Comparison of ENCODE assay signal across 24 cellular contexts in the genomic region with DNA sequence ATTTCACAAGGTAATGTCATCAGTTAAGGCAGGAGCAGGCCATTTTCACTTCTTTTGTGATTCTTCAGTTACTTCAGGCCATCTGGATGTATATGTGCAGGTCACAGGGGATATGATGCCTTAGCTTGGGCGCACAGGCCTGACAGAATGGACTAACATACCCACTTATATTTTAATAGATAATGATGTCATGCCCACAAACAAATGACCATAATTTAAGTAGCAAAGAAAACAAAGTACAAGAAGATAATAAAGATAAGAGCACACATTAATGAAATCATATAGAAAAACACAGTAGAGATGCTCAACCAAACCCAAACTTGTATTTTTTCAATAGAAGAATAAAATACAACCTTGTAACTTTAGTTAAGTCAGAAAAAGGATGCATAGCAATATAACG. TPM values are rescaled to one million over a fixed set of nuclear protein-coding genes. Genes with fewer than 3 reads are reported as not detected.
DNase-seq lines count a peak whose midpoint lies in the region; ATAC-seq, FAIRE-seq and TF ChIP-seq lines count a peak whose summit lies in the region.
"Had no signal": no experiment of that assay in that cellular context is flagged by ENCODE, and none has a peak within 500 bp of the region (broad histone marks: within the 10 kb centered on the region; RNA-seq: fewer than 3 reads in every experiment).

No MANE protein-coding gene starts in this region.

- DNase-seq in HepG2 (ENCODE audit: low spot score) (no peak), right lobe of liver (no peak), NCI-H69 (lab: John Stamatoyannopoulos, UW) (peak; percentile 19), foreskin keratinocyte (no peak), suprapubic skin (ENCODE audit: low spot score in 2 of 2) (no peak), NCI-H2081 (lab: John Stamatoyannopoulos, UW) (no peak)
- DNase-seq: 8988T; ACHN; AML-193; C1 segment of cervical spinal cord; Calu3; CD4-positive, alpha-beta memory T cell; COR-L47; DMS53; DMS79 treated with DMSO at 0.1 percent for 48 hours; GF-D8; H9; HFFc6 had no signal

- no peak for TF ChIP-seq POLR2A in HepG2 (IDR thresholded peaks at IDR 0.05; ENCODE audit: insufficient read depth in 1 of 2, low read depth in 2 of 2, low read length in 2 of 2)
- TF ChIP-seq POLR2A in right lobe of liver (IDR thresholded peaks at IDR 0.05): no peak
- TF ChIP-seq POLR2A in suprapubic skin (IDR thresholded peaks at IDR 0.05): no peak
- no peak for TF ChIP-seq POLR2A in gastroesophageal sphincter (IDR thresholded peaks at IDR 0.05)

- H3K27ac ChIP-seq in HepG2 (ENCODE audit: extremely low read length, insufficient read depth, low read length): no peak overlapping the region
- H3K27ac ChIP-seq in right lobe of liver: no peak overlapping the region
- H3K27ac ChIP-seq in foreskin keratinocyte: no peak overlapping the region
- no peak overlapping the region for H3K27ac ChIP-seq in suprapubic skin
- no peak overlapping the region for H3K27ac ChIP-seq in gastroesophageal sphincter
- H3K27ac ChIP-seq: A549 had no signal

- H3K27me3 ChIP-seq in HepG2 (ENCODE audit: control insufficient read depth in 1 of 2, insufficient read depth in 2 of 2, low read length in 2 of 2): peaks cover 3 to 41% of the 10 kb centered on the region in 2 experiments; a peak in 4 of 5 replicates
- H3K27me3 ChIP-seq in right lobe of liver: no peaks in the 10 kb centered on the region
- peaks cover 45% of the 10 kb centered on the region for H3K27me3 ChIP-seq in foreskin keratinocyte
- H3K27me3 ChIP-seq in suprapubic skin: peaks cover 28% of the 10 kb centered on the region
- peaks cover 37% of the 10 kb centered on the region for H3K27me3 ChIP-seq in gastroesophageal sphincter

- H3K36me3 ChIP-seq in HepG2 (replicated peaks in 1 of 2; ENCODE audit: control insufficient read depth in 1 of 2, insufficient read depth in 2 of 2, low read length in 2 of 2): no peaks in the 10 kb centered on the region
- no peaks in the 10 kb centered on the region for H3K36me3 ChIP-seq in right lobe of liver
- no peaks in the 10 kb centered on the region for H3K36me3 ChIP-seq in suprapubic skin
- H3K36me3 ChIP-seq in gastroesophageal sphincter: no peaks in the 10 kb centered on the region

- H3K9ac ChIP-seq in HepG2 (ENCODE audit: insufficient read depth, low read depth, low read length): no peak overlapping the region

- H3K9me3 ChIP-seq in HepG2 (ENCODE audit: low read length): no peaks in the 10 kb centered on the region
- H3K9me3 ChIP-seq in right lobe of liver: no peaks in the 10 kb centered on the region
- H3K9me3 ChIP-seq in suprapubic skin: no peaks in the 10 kb centered on the region
- H3K9me3 ChIP-seq in gastroesophageal sphincter: no peaks in the 10 kb centered on the region
- H3K9me3 ChIP-seq: A549 had no signal

- H4K20me1 ChIP-seq in HepG2 (ENCODE audit: insufficient read depth, low read length): no peaks in the 10 kb centered on the region

- POLR2A ChIA-PET in HepG2 (lab: Yijun Ruan, JAX): no interaction called here

- CTCF ChIA-PET in HepG2 (lab: Yijun Ruan, JAX; ENCODE audit: low intra/inter-chr PET ratio, low total read pairs): no interaction called here

- FAIRE-seq in HepG2 (lab: Jason Lieb, UNC): no peak
- FAIRE-seq: A549, GM12891, GM18507 had no signal

- in situ Hi-C loops in HepG2 (cut with HindIII; ENCODE audit: extremely low pct_ligation_motif_present, low pct_unique_long_range_greater_than_20kb): no loop called here

- TF ChIP-seq EP300 in HepG2 (IDR thresholded peaks at IDR 0.05; ENCODE audit: low read depth in 2 of 2, low read length in 2 of 2) (no peak), HepG2 (CRISPR knock-in tag; IDR thresholded peaks at IDR 0.05; ENCODE audit: borderline replicate concordance) (no peak), suprapubic skin (IDR thresholded peaks at IDR 0.05) (no peak), gastroesophageal sphincter (IDR thresholded peaks at IDR 0.05) (no peak)

- no peak for TF ChIP-seq CTCF in HepG2 (CRISPR knock-in tag; IDR thresholded peaks at IDR 0.05)
- no peak for TF ChIP-seq CTCF in right lobe of liver (IDR thresholded peaks at IDR 0.05)
- TF ChIP-seq CTCF in foreskin keratinocyte (conservative IDR thresholded peaks at IDR 0.05): no peak
- no peak for TF ChIP-seq CTCF in suprapubic skin (IDR thresholded peaks at IDR 0.05)
- no peak for TF ChIP-seq CTCF in gastroesophageal sphincter (IDR thresholded peaks at IDR 0.05)

- H3K4me1 ChIP-seq in HepG2 (ENCODE audit: insufficient read depth, low read length) (no peaks in the 10 kb centered on the region), right lobe of liver (no peaks in the 10 kb centered on the region), foreskin keratinocyte (no peaks in the 10 kb centered on the region), suprapubic skin (no peaks in the 10 kb centered on the region), gastroesophageal sphincter (no peaks in the 10 kb centered on the region)
- H3K4me1 ChIP-seq: A549 had no signal

- no TSS peak for BruUV-seq in HepG2 (replicated peaks; lab: Mats Ljungman, UMichigan)

- no peak for TF ChIP-seq RAD21 in HepG2 (CRISPR knock-in tag; IDR thresholded peaks at IDR 0.05)

- H3K4me3 ChIP-seq in HepG2 (replicated peaks in 1 of 3; ENCODE audit: insufficient read depth in 1 of 3, low read depth in 2 of 3, low read length in 3 of 3) (no peak overlapping the region), right lobe of liver (no peak overlapping the region), suprapubic skin (no peak overlapping the region), gastroesophageal sphincter (no peak overlapping the region)
- H3K4me3 ChIP-seq: A549, GM23338 had no signal

- ATAC-seq in HepG2 (no peak), right lobe of liver (no peak), foreskin keratinocyte (peak; percentile 31), gastroesophageal sphincter (no peak)
- ATAC-seq: A549, GM23338, HCT116 had no signal

- WGBS in HepG2 (ENCODE audit: low lambda C conversion rate): 44% methylated on average over 2 of the region's 2 CpGs
- 86% methylated on average over 2 of the region's 2 CpGs for WGBS in right lobe of liver (ENCODE audit: insufficient coverage, low coverage, low lambda C conversion rate, missing lambda C conversion rate)
- 95% methylated on average over 2 of the region's 2 CpGs for WGBS in suprapubic skin
- 56 to 77% methylated on average over 1 of the region's 2 CpGs for WGBS in gastroesophageal sphincter (ENCODE audit: low coverage in 1 of 2), 2 donors

- H3K4me2 ChIP-seq in HepG2 (ENCODE audit: low read depth, low read length): no peak overlapping the region
- H3K4me2 ChIP-seq: A549, GM23338 had no signal

- intact Hi-C loops in HepG2 (cut with micrococcal nuclease; ENCODE audit: unreplicated experiment): no loop called here
- intact Hi-C loops in right lobe of liver (cut with DNase I): no loop called here

- H2AFZ ChIP-seq in HepG2 (ENCODE audit: low read length): no peak overlapping the region

- no peaks in the 10 kb centered on the region for H3K79me2 ChIP-seq in HepG2 (ENCODE audit: insufficient read depth, low read length)

TF ChIP-seq in HepG2, 621 proteins besides CTCF, POLR2A, EP300 and RAD21:
- TF ChIP-seq BORCS8-MEF2B (CRISPR knock-in tag; IDR thresholded peaks at IDR 0.05) (no peak), ATF7 (IDR thresholded peaks at IDR 0.05) (peak; percentile 75), ATF7 (CRISPR knock-in tag; IDR thresholded peaks at IDR 0.05) (no peak)

RNA-seq across cellular contexts. Expression of gene TBC1D2, which starts 19.7 kb away (rescaled TPM):
- 2.2 and 2.8 TPM in 2 replicates for total RNA-seq in HepG2 (2016; rRNA removed; fragmentation: Illumina TruSeq; extraction: Trizol)
- total RNA-seq in HepG2 (2016; cell fraction: cytosol; rRNA removed; fragmentation: Illumina TruSeq; extraction: Trizol; ENCODE audit: low read depth): 0.51 and 0.62 TPM in 2 replicates
- 2.1 and 2.6 TPM in 2 replicates for total RNA-seq in HepG2 (2016; cell fraction: insoluble cytoplasmic fraction; rRNA removed; fragmentation: Illumina TruSeq; extraction: Trizol)
- total RNA-seq in HepG2 (2016; cell fraction: membrane; rRNA removed; fragmentation: Illumina TruSeq; extraction: Trizol): 1.1 and 1.2 TPM in 2 replicates
- total RNA-seq in HepG2 (2016; cell fraction: nucleus; rRNA removed; fragmentation: Illumina TruSeq; extraction: Trizol): 2.2 and 2.8 TPM in 2 replicates
- polyA plus RNA-seq in HepG2 (2011; rRNA removed): 2.0 and 2.8 TPM in 2 replicates
- polyA plus RNA-seq in HepG2 (2011; cell fraction: cytosol; rRNA removed): 1.5 and 2.0 TPM in 2 replicates
- polyA plus RNA-seq in HepG2 (2011; cell fraction: nucleus; rRNA removed): 5.2 and 5.6 TPM in 2 replicates
- 1.9 and 2.1 TPM in 2 replicates for polyA plus RNA-seq in HepG2 (2012)
- 0.31 and 0.54 TPM in 2 replicates for polyA plus RNA-seq in HepG2 (2016; cell fraction: cytosol; fragmentation: Illumina TruSeq; extraction: Trizol; ENCODE audit: low read depth)
- 2.9 and 3.0 TPM in 2 replicates for polyA plus RNA-seq in HepG2 (2016; cell fraction: insoluble cytoplasmic fraction; fragmentation: Illumina TruSeq; extraction: Trizol; ENCODE audit: low read depth)
- 0.96 and 1.1 TPM in 2 replicates for polyA plus RNA-seq in HepG2 (2016; cell fraction: membrane; fragmentation: Illumina TruSeq; extraction: Trizol; ENCODE audit: low read depth)
- 3.1 and 3.8 TPM in 2 replicates for polyA plus RNA-seq in HepG2 (2016; cell fraction: nucleus; fragmentation: Illumina TruSeq; extraction: Trizol; ENCODE audit: insufficient read depth, low read depth)
- polyA minus RNA-seq in HepG2 (2011; rRNA and poly(A)+ RNA removed; ENCODE audit: low replicate concordance): 6.2 and 19.2 TPM in 2 replicates
- 1.1 TPM in 2 replicates for polyA minus RNA-seq in HepG2 (2011; cell fraction: cytosol; rRNA and poly(A)+ RNA removed)
- polyA minus RNA-seq in HepG2 (2011; cell fraction: nucleus; rRNA and poly(A)+ RNA removed): 3.1 and 4.0 TPM in 2 replicates
- total RNA-seq in right lobe of liver: 10 to 100 TPM in 2 of 6 experiments, 1 to 10 TPM in 4; 5.1 to 17.5 (median 9.7) TPM
- total RNA-seq in foreskin keratinocyte: 76.8 and 85.0 TPM in 2 replicates
- polyA plus RNA-seq in foreskin keratinocyte: 69.1 and 80.7 TPM in 2 replicates
- 10 to 100 TPM; 42.4 to 57.4 (median 49.0) TPM for total RNA-seq in suprapubic skin
- total RNA-seq in gastroesophageal sphincter: 1 to 10 TPM; 4.9 to 9.8 (median 7.8) TPM
